ENCODE assay signal across 14 cellular contexts in the genomic region with DNA sequence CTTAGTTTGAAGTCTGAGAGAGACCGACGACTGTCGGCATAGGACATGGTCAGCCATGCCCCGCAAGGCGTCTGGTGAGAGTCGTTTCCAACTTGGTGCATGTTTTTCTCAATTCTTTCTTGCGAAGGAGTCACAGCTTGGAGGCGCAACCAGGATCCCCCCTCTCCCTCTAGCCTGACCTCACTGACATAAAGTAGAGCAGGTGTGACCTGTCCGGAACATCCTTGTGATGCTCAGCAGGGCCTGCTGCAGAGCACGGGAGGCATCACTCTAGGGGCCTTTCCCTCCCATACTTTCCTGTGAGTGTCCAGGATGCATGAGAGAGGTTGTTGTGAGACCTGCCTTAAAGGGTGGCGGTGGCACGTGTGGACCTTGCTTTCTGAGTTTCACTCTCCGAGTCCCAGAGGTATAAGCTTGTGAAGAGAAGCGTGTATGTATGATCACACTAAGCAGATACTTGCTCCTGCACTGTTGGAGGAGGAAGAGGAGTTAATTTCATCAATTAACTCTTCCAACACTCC. TPM values are rescaled to one million over a fixed set of nuclear protein-coding genes. Genes with fewer than 3 reads are reported as not detected.
DNase-seq lines count a peak whose midpoint lies in the region; ATAC-seq and TF ChIP-seq lines count a peak whose summit lies in the region.
"Had no signal": no experiment of that assay in that cellular context is flagged by ENCODE, and none has a peak within 500 bp of the region (broad histone marks: within the 10 kb centered on the region; RNA-seq: fewer than 3 reads in every experiment).

No MANE protein-coding gene starts in this region.

- no peak overlapping the region for H4K12ac ChIP-seq in trophoblast cell (ENCODE audit: low read depth, low read length)

- ATAC-seq in activated naive CD8-positive, alpha-beta T cell treated with anti-CD3 and anti-CD28 coated beads, Interleukin-2, amount 10 ng/mL, durations not matched to agents 7 days and 5 days (ENCODE audit: low read depth): no peak

- H4K8ac ChIP-seq in trophoblast cell (ENCODE audit: low read depth, low read length): no peak overlapping the region

- peak overlapping the region in 5 of 7 donors; percentile 17 to 90 (median 56) for H3K4me3 Mint-ChIP-seq in CD8-positive, alpha-beta memory T cell
- no peak overlapping the region; the same call in 1 of the 2 replicates for H3K4me3 Mint-ChIP-seq in HFFc6
- H3K4me3 Mint-ChIP-seq in activated naive CD8-positive, alpha-beta T cell treated with anti-CD3 and anti-CD28 coated beads, Interleukin-2, amount 10 ng/mL, durations not matched to agents 7 days and 5 days: peak overlapping the region; percentile 45
- H3K4me3 Mint-ChIP-seq: H9 had no signal

- POLR2A ChIA-PET in CD8-positive, alpha-beta memory T cell (lab: Charles Lee): no interaction called here
- POLR2A ChIA-PET in activated naive CD8-positive, alpha-beta T cell treated with anti-CD3 and anti-CD28 coated beads, Interleukin-2, amount 10 ng/mL, durations not matched to agents 7 days and 5 days (lab: Charles Lee): no interaction called here
- POLR2A ChIA-PET in RWPE1 (lab: Yijun Ruan, JAX; ENCODE audit: low non-redundant PET): no interaction called here

- DNase-seq in CD8-positive, alpha-beta memory T cell: no peak
- DNase-seq in HFFc6 (no peak), trophoblast cell (no peak), NCI-H1436 treated with DMSO at 0.1 percent for 48 hours (lab: John Stamatoyannopoulos, UW) (no peak), RWPE1 (ENCODE audit: low spot score) (no peak), cerebellar cortex (ENCODE audit: low spot score) (no peak)
- no peak for DNase-seq in activated naive CD8-positive, alpha-beta T cell treated with anti-CD3 and anti-CD28 coated beads, Interleukin-2, amount 10 ng/mL, durations not matched to agents 7 days and 5 days
- DNase-seq: activated effector memory CD4-positive, alpha-beta T cell treated with Interleukin-2 at 50 U/mL for 16 hours; effector CD8-positive, alpha-beta T cell; H9; NK-92 treated with Interleukin-12 subunit alpha and Interleukin-12 subunit beta, amount 100 ng/mL, for 24 hours; retina; stimulated activated CD4-positive, alpha-beta T cell treated with anti-CD3 and anti-CD28 coated beads, Interleukin-4, amount 100 ng/mL, for 4 hours; stomach had no signal

- no peak overlapping the region for H4K91ac ChIP-seq in trophoblast cell (ENCODE audit: low read depth, low read length)

- H2BK5ac ChIP-seq in trophoblast cell (ENCODE audit: low read depth, low read length, poor library complexity): no peak overlapping the region

- H3K23ac ChIP-seq in trophoblast cell (ENCODE audit: low read length): no peak overlapping the region

- no peaks in the 10 kb centered on the region for H3K27me3 ChIP-seq in CD8-positive, alpha-beta memory T cell (ENCODE audit: insufficient read depth, low read length, poor library complexity, severe bottlenecking)
- H3K27me3 ChIP-seq in trophoblast cell (ENCODE audit: insufficient read depth, low read length): no peaks in the 10 kb centered on the region
- H3K27me3 ChIP-seq: stomach had no signal

- peaks cover 0 to 33% (median 2%) of the 10 kb centered on the region in 3 donors for H3K36me3 Mint-ChIP-seq in CD8-positive, alpha-beta memory T cell
- H3K36me3 Mint-ChIP-seq in HFFc6 (ENCODE audit: low read depth): peaks cover 8% of the 10 kb centered on the region; the same call in 1 of the 2 replicates
- peaks cover 19% of the 10 kb centered on the region for H3K36me3 Mint-ChIP-seq in activated naive CD8-positive, alpha-beta T cell treated with anti-CD3 and anti-CD28 coated beads, Interleukin-2, amount 10 ng/mL, durations not matched to agents 7 days and 5 days

- H3K36me3 ChIP-seq in CD8-positive, alpha-beta memory T cell (ENCODE audit: insufficient read depth, low read length): no peaks in the 10 kb centered on the region
- H3K36me3 ChIP-seq in trophoblast cell (ENCODE audit: control insufficient read depth in 1 of 2, insufficient read depth in 2 of 2, low read length in 2 of 2): peaks cover 16 to 28% of the 10 kb centered on the region in 2 experiments

- no peak overlapping the region for H2BK12ac ChIP-seq in trophoblast cell (ENCODE audit: low read length)

- H3K79me1 ChIP-seq in trophoblast cell (ENCODE audit: low read length): peaks cover 4% of the 10 kb centered on the region

- H3K27ac ChIP-seq in CD8-positive, alpha-beta memory T cell (ENCODE audit: low read depth, low read length): no peak overlapping the region
- H3K27ac ChIP-seq in trophoblast cell (ENCODE audit: low read depth, low read length) (no peak overlapping the region), RWPE1 (no peak overlapping the region)
- H3K27ac ChIP-seq: stomach had no signal

- H3K79me2 ChIP-seq in trophoblast cell (ENCODE audit: control insufficient read depth, insufficient read depth, low read length, poor library complexity): peaks cover 36% of the 10 kb centered on the region

- H2BK120ac ChIP-seq in trophoblast cell (ENCODE audit: insufficient read depth, low read length, poor library complexity): no peak overlapping the region

- TF ChIP-seq CTCF in HFFc6 (IDR thresholded peaks at IDR 0.05) (no peak), RWPE1 (conservative IDR thresholded peaks at IDR 0.05; ENCODE audit: low read depth) (no peak)

- peaks cover 73 to 86% (median 84%) of the 10 kb centered on the region in 3 donors for H3K4me1 Mint-ChIP-seq in CD8-positive, alpha-beta memory T cell
- peaks cover 82% of the 10 kb centered on the region for H3K4me1 Mint-ChIP-seq in HFFc6 (ENCODE audit: low read depth)
- H3K4me1 Mint-ChIP-seq in activated naive CD8-positive, alpha-beta T cell treated with anti-CD3 and anti-CD28 coated beads, Interleukin-2, amount 10 ng/mL, durations not matched to agents 7 days and 5 days: peaks cover 59% of the 10 kb centered on the region

- no peak overlapping the region for H3K18ac ChIP-seq in trophoblast cell (ENCODE audit: low read length)

- no peak overlapping the region for H3K9ac ChIP-seq in trophoblast cell (ENCODE audit: low read length)

- peaks cover 72% of the 10 kb centered on the region for H3K4me1 ChIP-seq in CD8-positive, alpha-beta memory T cell (ENCODE audit: insufficient read depth, low read length)
- H3K4me1 ChIP-seq in trophoblast cell (ENCODE audit: control insufficient read depth in 1 of 2, insufficient read depth in 2 of 2, low read length in 2 of 2): peaks cover 13 to 16% of the 10 kb centered on the region in 2 experiments

- H2AFZ ChIP-seq in trophoblast cell (ENCODE audit: insufficient read depth, low read length, poor library complexity): no peak overlapping the region

- peak overlapping the region in 1 of 8 donors; percentile 91 for H3K27ac Mint-ChIP-seq in CD8-positive, alpha-beta memory T cell
- peak overlapping the region; percentile 18 for H3K27ac Mint-ChIP-seq in HFFc6
- no peak overlapping the region for H3K27ac Mint-ChIP-seq in activated naive CD8-positive, alpha-beta T cell treated with anti-CD3 and anti-CD28 coated beads, Interleukin-2, amount 10 ng/mL, durations not matched to agents 7 days and 5 days

- H2AK5ac ChIP-seq in trophoblast cell (ENCODE audit: low read length): no peak overlapping the region

- H3K4me2 ChIP-seq in trophoblast cell (ENCODE audit: low read length): no peak overlapping the region

- H3K27me3 Mint-ChIP-seq in CD8-positive, alpha-beta memory T cell: no peaks in the 10 kb centered on the region
- H3K27me3 Mint-ChIP-seq in HFFc6 (ENCODE audit: insufficient read depth): no peaks in the 10 kb centered on the region
- H3K27me3 Mint-ChIP-seq in activated naive CD8-positive, alpha-beta T cell treated with anti-CD3 and anti-CD28 coated beads, Interleukin-2, amount 10 ng/mL, durations not matched to agents 7 days and 5 days: no peaks in the 10 kb centered on the region

- H3K4me3 ChIP-seq in CD8-positive, alpha-beta memory T cell (ENCODE audit: low read length): no peak overlapping the region
- no peak overlapping the region for H3K4me3 ChIP-seq in trophoblast cell (ENCODE audit: low read depth, low read length)

- no CpG with 5 or more reads among the region's 14 CpGs for WGBS in trophoblast cell (ENCODE audit: extremely low coverage, insufficient coverage, insufficient read length)

- H3K14ac ChIP-seq in trophoblast cell (ENCODE audit: low read length): no peak overlapping the region

- CTCF ChIA-PET in CD8-positive, alpha-beta memory T cell (lab: Charles Lee): interaction anchor here (2.1 kb wide), 1 partner anchor 10 kb away, joined by 7 read pairs; no protein-coding TSS in a partner anchor
- CTCF ChIA-PET in RWPE1 (lab: Yijun Ruan, JAX): interaction anchor here (0.6 to 0.7 kb wide), 3 partner anchors 8 to 135 kb away, joined by 3 read pairs; no protein-coding TSS in a partner anchor

- peak overlapping the region; percentile 63 for H3K4ac ChIP-seq in trophoblast cell (ENCODE audit: low read depth, low read length)

- no peaks in the 10 kb centered on the region for H3K9me3 ChIP-seq in CD8-positive, alpha-beta memory T cell (ENCODE audit: low read length)
- no peaks in the 10 kb centered on the region for H3K9me3 ChIP-seq in trophoblast cell (ENCODE audit: insufficient read depth, low read depth, low read length)
- H3K9me3 ChIP-seq: stomach had no signal

- H3K9me3 Mint-ChIP-seq in CD8-positive, alpha-beta memory T cell: no peaks in the 10 kb centered on the region
- no peaks in the 10 kb centered on the region for H3K9me3 Mint-ChIP-seq in HFFc6
- no peaks in the 10 kb centered on the region for H3K9me3 Mint-ChIP-seq in activated naive CD8-positive, alpha-beta T cell treated with anti-CD3 and anti-CD28 coated beads, Interleukin-2, amount 10 ng/mL, durations not matched to agents 7 days and 5 days
- H3K9me3 Mint-ChIP-seq: H9 had no signal

RNA-seq across cellular contexts. Expression of gene TENT4A, which starts 5.0 kb away (rescaled TPM):
- total RNA-seq in CD8-positive, alpha-beta memory T cell: 10 to 100 TPM; 25.6 to 28.4 TPM
- 1.1 TPM for polyA plus RNA-seq in CD8-positive, alpha-beta memory T cell
- 10 to 100 TPM; 19.8 to 23.8 (median 21.7) TPM for total RNA-seq in HFFc6 (2021; fragmentation: NEBNext Ultra II Directional; extraction: Animal tissue kit (Norgen Biotek cat#: 25700))
- 10 to 100 TPM; 47.0 to 47.1 TPM for total RNA-seq in activated naive CD8-positive, alpha-beta T cell treated with anti-CD3 and anti-CD28 coated beads, Interleukin-2, amount 10 ng/mL, durations not matched to agents 7 days and 5 days
- polyA plus RNA-seq in trophoblast cell (2013): 27.5 and 27.8 TPM in 2 replicates
